In genomic region chr5:109688999-109689739, GRCh38 we compare ENCODE assay signal across 8 cellular contexts. TPM values are rescaled to one million over a fixed set of nuclear protein-coding genes. Genes with fewer than 3 reads are reported as not detected.
A peak's percentile ranks its signal among the peaks of the same experiment; 100 is the strongest.
DNase-seq lines count a peak whose midpoint lies in the region; ATAC-seq, FAIRE-seq and TF ChIP-seq lines count a peak whose summit lies in the region.

No MANE protein-coding gene starts in this region.

- peak overlapping the region; percentile 93 for H3K4me3 Mint-ChIP-seq in activated naive CD8-positive, alpha-beta T cell

- no peaks in the 10 kb centered on the region for H3K27me3 Mint-ChIP-seq in activated naive CD8-positive, alpha-beta T cell

- H3K27me3 ChIP-seq in pancreas: no peaks in the 10 kb centered on the region
- no peaks in the 10 kb centered on the region for H3K27me3 ChIP-seq in tibial nerve

- H3K4me1 Mint-ChIP-seq in activated naive CD8-positive, alpha-beta T cell (ENCODE audit: low read depth): peaks cover 32% of the 10 kb centered on the region

- H3K27ac Mint-ChIP-seq in activated naive CD8-positive, alpha-beta T cell: peak overlapping the region; percentile 92

- no peak for FAIRE-seq in pancreas (lab: Jason Lieb, UNC)

- TF ChIP-seq POLR2A in NB4 (IDR thresholded peaks at IDR 0.05; ENCODE audit: extremely low read depth, insufficient read length) (peak; percentile 80), tibial nerve (IDR thresholded peaks at IDR 0.05) (peak; percentile 88 to 92)

- H3K4me3 ChIP-seq in GM12864 (ENCODE audit: low read depth, low read length): peak overlapping the region; percentile 67
- H3K4me3 ChIP-seq in NB4 (ENCODE audit: low read depth, low read length): peak overlapping the region; percentile 83
- peak overlapping the region; percentile 87 to 97 (median 94) for H3K4me3 ChIP-seq in pancreas
- H3K4me3 ChIP-seq in tibial nerve: peak overlapping the region; percentile 71 to 98 (median 92)

- H3K9me3 Mint-ChIP-seq in activated naive CD8-positive, alpha-beta T cell (ENCODE audit: low read depth): no peaks in the 10 kb centered on the region

- intact Hi-C loops in head of caudate nucleus (cut with DNase I): loop anchor here (5.0 kb wide), 1 partner anchor 77 kb away; no protein-coding TSS in a partner anchor
- intact Hi-C loops in pancreas (cut with DNase I): no loop called here

- H3K36me3 ChIP-seq in pancreas: no peaks in the 10 kb centered on the region
- no peaks in the 10 kb centered on the region for H3K36me3 ChIP-seq in tibial nerve

- DNase-seq in GM12864 (ENCODE audit: low read depth): peak; percentile 66
- DNase-seq in NB4 (ENCODE audit: low read depth): peak; percentile 91
- DNase-seq in head of caudate nucleus: peak; percentile 68 to 95 (median 89)
- DNase-seq in pancreas: peak; percentile 86 to 93 (median 90)
- peak; percentile 65 to 74 for DNase-seq in tibial nerve (ENCODE audit: low spot score in 2 of 2)

- H3K27ac ChIP-seq in pancreas (peak overlapping the region; percentile 93 to 99 (median 96)), tibial nerve (peak overlapping the region; percentile 90 to 98 (median 94))

- WGBS in pancreas, 2 donors: 0 to 1% methylated on average over 37 to 68 of the region's 68 CpGs
- WGBS in tibial nerve, 2 donors: 2 to 6% methylated on average over 11 to 12 of the region's 68 CpGs

- ATAC-seq in HG02571 (IDR thresholded peaks at IDR 0.05; ENCODE audit: unreplicated experiment) (peak; percentile 69), SK-N-SH treated with all-trans-retinoic acid at 6 μM for 48 hours (peak; percentile 86), pancreas (peak; percentile 85 to 92 (median 88))

- H3K4me1 ChIP-seq in pancreas: peaks cover 5 to 18% (median 17%) of the 10 kb centered on the region in 3 donors
- peaks cover 0 to 31% (median 23%) of the 10 kb centered on the region in 4 donors for H3K4me1 ChIP-seq in tibial nerve

- peak; percentile 11 for TF ChIP-seq CTCF in GM12864 (IDR thresholded peaks at IDR 0.05; ENCODE audit: low read depth, low read length, missing control alignments)
- TF ChIP-seq CTCF in NB4 (IDR thresholded peaks at IDR 0.05; ENCODE audit: low read depth, low read length): no peak
- no peak for TF ChIP-seq CTCF in pancreas (IDR thresholded peaks at IDR 0.05)
- TF ChIP-seq CTCF in tibial nerve (IDR thresholded peaks at IDR 0.05): peak in 4 of 5 experiments; percentile 3 to 27 (median 8)

- no peaks in the 10 kb centered on the region for H3K36me3 Mint-ChIP-seq in activated naive CD8-positive, alpha-beta T cell

- TF ChIP-seq EP300 in tibial nerve (IDR thresholded peaks at IDR 0.05): peak in 1 of 2 donors; percentile 85

- H3K9me3 ChIP-seq in pancreas (no peaks in the 10 kb centered on the region), tibial nerve (peaks cover 0 to 10% (median 0%) of the 10 kb centered on the region in 4 donors)

TF ChIP-seq in SK-N-SH treated with all-trans-retinoic acid at 6 μM for 48 hours, 23 proteins besides CTCF, POLR2A, EP300 and RAD21:
- TF ChIP-seq ISL1 (CRISPR knock-in tag; IDR thresholded peaks at IDR 0.05) (no peak), ZC3H10 (CRISPR knock-in tag; IDR thresholded peaks at IDR 0.05) (no peak), ZNF565 (CRISPR knock-in tag; conservative IDR thresholded peaks at IDR 0.05; ENCODE audit: low read depth) (no peak), ZFP3 (CRISPR knock-in tag; IDR thresholded peaks at IDR 0.05) (no peak)

RNA-seq across cellular contexts. Expression of gene MAN2A1, which starts 0.6 kb away (rescaled TPM):
- total RNA-seq in pancreas: 10 to 100 TPM; 30.8 to 49.4 (median 40.6) TPM
- 10 to 100 TPM in 1 of 2 donors, 1 to 10 TPM in 1; 8.5 to 15.3 TPM for polyA plus RNA-seq in pancreas
- 10 to 100 TPM; 50.0 to 66.0 (median 56.7) TPM for total RNA-seq in tibial nerve

Comparison
In these comparisons a context has a peak if more than half of its experiments do, and no peak if none do; other contexts are left out.
1. Peak in every context shown above with its lines: DNase-seq, ATAC-seq, H3K4me3 ChIP-seq and H3K27ac ChIP-seq.
2. CTCF ChIP-seq: peak in GM12864 (single experiment) and tibial nerve (4 of 5); none in NB4 (single experiment) and pancreas (0 of 4).